Comparison of ENCODE assay signal across 11 cellular contexts in genomic region chr6:112822769-112823168, GRCh38.
"Had no signal": no experiment of that assay in that cellular context is flagged by ENCODE, and none has a peak within 500 bp of the region (broad histone marks: within the 10 kb centered on the region; RNA-seq: fewer than 3 reads in every experiment).

No MANE protein-coding gene starts in this region.

- H3K9me3 ChIP-seq: HAP-1 had no signal

- H3K27ac ChIP-seq: GM23248 had no signal

- DNase-seq: GM23248, GOT3, H7, H9, HCEC 1CT, HFFc6 had no signal

- H3K4me3 ChIP-seq: GM23248, GM23338, HAP-1 had no signal

- H3K4me2 ChIP-seq: GM23338 had no signal

- H3K36me3 ChIP-seq: HAP-1 had no signal

- ATAC-seq: GM23338, HCT116 had no signal

- H3K9ac ChIP-seq: GM23248 had no signal

- FAIRE-seq: H1, H54 had no signal

- H2AFZ ChIP-seq: GM23248, GM23338 had no signal
